Comparison of ENCODE assay signal across 1 cellular context in genomic region chr20:44526129-44526528, GRCh38.
TF ChIP-seq lines count a peak whose summit lies in the region.

No MANE protein-coding gene starts in this region.

TF ChIP-seq in WTC11, 78 proteins besides CTCF, POLR2A, EP300 and RAD21 (continued from another document):
- no peak for TF ChIP-seq PRDM15 (CRISPR knock-in tag; IDR thresholded peaks at IDR 0.05)
- TF ChIP-seq NFE2L1 (CRISPR knock-in tag; IDR thresholded peaks at IDR 0.05), result no peak
- no peak for TF ChIP-seq USF2 (CRISPR knock-in tag; IDR thresholded peaks at IDR 0.05)
